Comparison of ENCODE assay signal across 1 cellular context in genomic region chr3:194158942-194159439, GRCh38.
TF ChIP-seq lines count a peak whose summit lies in the region.

No MANE protein-coding gene starts in this region.

TF ChIP-seq in HepG2, 621 proteins besides CTCF, POLR2A, EP300 and RAD21 (continued from another document):
- peak; percentile 99 for TF ChIP-seq SNAPC4 (CRISPR knock-in tag; IDR thresholded peaks at IDR 0.05)
- TF ChIP-seq GATAD2A (CRISPR knock-in tag; IDR thresholded peaks at IDR 0.05) = peak; percentile 32; the same call in 1 of the 2 replicates
- TF ChIP-seq ZNF331 (CRISPR knock-in tag; IDR thresholded peaks at IDR 0.05) = 0 out of 2 replicates have a peak, but pooled peaks have one; percentile 12
- TF ChIP-seq ELK4 (CRISPR knock-in tag; IDR thresholded peaks at IDR 0.05; ENCODE audit: borderline replicate concordance) = no peak
- TF ChIP-seq AKAP8 (CRISPR knock-in tag; IDR thresholded peaks at IDR 0.05) = no peak
- no peak for TF ChIP-seq PRPF4 (IDR thresholded peaks at IDR 0.05; ENCODE audit: low read depth, low read length, poor library complexity, severe bottlenecking)
- TF ChIP-seq SOX5 (CRISPR knock-in tag; IDR thresholded peaks at IDR 0.05; ENCODE audit: borderline replicate concordance) = 0 out of 2 replicates have a peak, but pooled peaks have one; percentile 8
- TF ChIP-seq, protein P1, sequence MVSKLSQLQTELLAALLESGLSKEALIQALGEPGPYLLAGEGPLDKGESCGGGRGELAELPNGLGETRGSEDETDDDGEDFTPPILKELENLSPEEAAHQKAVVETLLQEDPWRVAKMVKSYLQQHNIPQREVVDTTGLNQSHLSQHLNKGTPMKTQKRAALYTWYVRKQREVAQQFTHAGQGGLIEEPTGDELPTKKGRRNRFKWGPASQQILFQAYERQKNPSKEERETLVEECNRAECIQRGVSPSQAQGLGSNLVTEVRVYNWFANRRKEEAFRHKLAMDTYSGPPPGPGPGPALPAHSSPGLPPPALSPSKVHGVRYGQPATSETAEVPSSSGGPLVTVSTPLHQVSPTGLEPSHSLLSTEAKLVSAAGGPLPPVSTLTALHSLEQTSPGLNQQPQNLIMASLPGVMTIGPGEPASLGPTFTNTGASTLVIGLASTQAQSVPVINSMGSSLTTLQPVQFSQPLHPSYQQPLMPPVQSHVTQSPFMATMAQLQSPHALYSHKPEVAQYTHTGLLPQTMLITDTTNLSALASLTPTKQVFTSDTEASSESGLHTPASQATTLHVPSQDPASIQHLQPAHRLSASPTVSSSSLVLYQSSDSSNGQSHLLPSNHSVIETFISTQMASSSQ (IDR thresholded peaks at IDR 0.05; ENCODE audit: low read depth) = no peak
- TF ChIP-seq, protein P1 (CRISPR knock-in tag; IDR thresholded peaks at IDR 0.05; ENCODE audit: borderline replicate concordance) = peak; percentile 31; the same call in 1 of the 2 replicates
- TF ChIP-seq SKIL (CRISPR knock-in tag; IDR thresholded peaks at IDR 0.05; ENCODE audit: borderline replicate concordance) = no peak
- no peak for TF ChIP-seq ZNF709 (CRISPR knock-in tag; IDR thresholded peaks at IDR 0.05)
- TF ChIP-seq SAP130 (CRISPR knock-in tag; IDR thresholded peaks at IDR 0.05; ENCODE audit: low read depth) = peak; percentile 31; the same call in 1 of the 2 replicates
- no peak for TF ChIP-seq ZBTB25 (CRISPR knock-in tag; IDR thresholded peaks at IDR 0.05)
- TF ChIP-seq, protein P2, sequence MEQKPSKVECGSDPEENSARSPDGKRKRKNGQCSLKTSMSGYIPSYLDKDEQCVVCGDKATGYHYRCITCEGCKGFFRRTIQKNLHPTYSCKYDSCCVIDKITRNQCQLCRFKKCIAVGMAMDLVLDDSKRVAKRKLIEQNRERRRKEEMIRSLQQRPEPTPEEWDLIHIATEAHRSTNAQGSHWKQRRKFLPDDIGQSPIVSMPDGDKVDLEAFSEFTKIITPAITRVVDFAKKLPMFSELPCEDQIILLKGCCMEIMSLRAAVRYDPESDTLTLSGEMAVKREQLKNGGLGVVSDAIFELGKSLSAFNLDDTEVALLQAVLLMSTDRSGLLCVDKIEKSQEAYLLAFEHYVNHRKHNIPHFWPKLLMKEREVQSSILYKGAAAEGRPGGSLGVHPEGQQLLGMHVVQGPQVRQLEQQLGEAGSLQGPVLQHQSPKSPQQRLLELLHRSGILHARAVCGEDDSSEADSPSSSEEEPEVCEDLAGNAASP (CRISPR knock-in tag; IDR thresholded peaks at IDR 0.05; ENCODE audit: borderline replicate concordance) = peak; percentile 38; the same call in 1 of the 2 replicates
- peak; percentile 40; the same call in 1 of the 2 replicates for TF ChIP-seq TFAP4 (IDR thresholded peaks at IDR 0.05; ENCODE audit: borderline replicate concordance, low read depth)
- TF ChIP-seq NAIF1 (CRISPR knock-in tag; IDR thresholded peaks at IDR 0.05; ENCODE audit: borderline replicate concordance) = no peak
- TF ChIP-seq GTF3A (CRISPR knock-in tag; conservative IDR thresholded peaks at IDR 0.05) = no peak
- TF ChIP-seq, protein P3, sequence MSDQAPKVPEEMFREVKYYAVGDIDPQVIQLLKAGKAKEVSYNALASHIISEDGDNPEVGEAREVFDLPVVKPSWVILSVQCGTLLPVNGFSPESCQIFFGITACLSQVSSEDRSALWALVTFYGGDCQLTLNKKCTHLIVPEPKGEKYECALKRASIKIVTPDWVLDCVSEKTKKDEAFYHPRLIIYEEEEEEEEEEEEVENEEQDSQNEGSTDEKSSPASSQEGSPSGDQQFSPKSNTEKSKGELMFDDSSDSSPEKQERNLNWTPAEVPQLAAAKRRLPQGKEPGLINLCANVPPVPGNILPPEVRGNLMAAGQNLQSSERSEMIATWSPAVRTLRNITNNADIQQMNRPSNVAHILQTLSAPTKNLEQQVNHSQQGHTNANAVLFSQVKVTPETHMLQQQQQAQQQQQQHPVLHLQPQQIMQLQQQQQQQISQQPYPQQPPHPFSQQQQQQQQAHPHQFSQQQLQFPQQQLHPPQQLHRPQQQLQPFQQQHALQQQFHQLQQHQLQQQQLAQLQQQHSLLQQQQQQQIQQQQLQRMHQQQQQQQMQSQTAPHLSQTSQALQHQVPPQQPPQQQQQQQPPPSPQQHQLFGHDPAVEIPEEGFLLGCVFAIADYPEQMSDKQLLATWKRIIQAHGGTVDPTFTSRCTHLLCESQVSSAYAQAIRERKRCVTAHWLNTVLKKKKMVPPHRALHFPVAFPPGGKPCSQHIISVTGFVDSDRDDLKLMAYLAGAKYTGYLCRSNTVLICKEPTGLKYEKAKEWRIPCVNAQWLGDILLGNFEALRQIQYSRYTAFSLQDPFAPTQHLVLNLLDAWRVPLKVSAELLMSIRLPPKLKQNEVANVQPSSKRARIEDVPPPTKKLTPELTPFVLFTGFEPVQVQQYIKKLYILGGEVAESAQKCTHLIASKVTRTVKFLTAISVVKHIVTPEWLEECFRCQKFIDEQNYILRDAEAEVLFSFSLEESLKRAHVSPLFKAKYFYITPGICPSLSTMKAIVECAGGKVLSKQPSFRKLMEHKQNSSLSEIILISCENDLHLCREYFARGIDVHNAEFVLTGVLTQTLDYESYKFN (CRISPR knock-in tag; conservative IDR thresholded peaks at IDR 0.05) = 0 out of 2 replicates have a peak, but pooled peaks have one; percentile 20
- no peak for TF ChIP-seq ZSCAN29 (CRISPR knock-in tag; conservative IDR thresholded peaks at IDR 0.05)
- TF ChIP-seq TSC22D2 (CRISPR knock-in tag; IDR thresholded peaks at IDR 0.05; ENCODE audit: borderline replicate concordance) = no peak
- peak; percentile 31; the same call in 1 of the 2 replicates for TF ChIP-seq MED1 (CRISPR knock-in tag; IDR thresholded peaks at IDR 0.05)
- TF ChIP-seq, protein P4, sequence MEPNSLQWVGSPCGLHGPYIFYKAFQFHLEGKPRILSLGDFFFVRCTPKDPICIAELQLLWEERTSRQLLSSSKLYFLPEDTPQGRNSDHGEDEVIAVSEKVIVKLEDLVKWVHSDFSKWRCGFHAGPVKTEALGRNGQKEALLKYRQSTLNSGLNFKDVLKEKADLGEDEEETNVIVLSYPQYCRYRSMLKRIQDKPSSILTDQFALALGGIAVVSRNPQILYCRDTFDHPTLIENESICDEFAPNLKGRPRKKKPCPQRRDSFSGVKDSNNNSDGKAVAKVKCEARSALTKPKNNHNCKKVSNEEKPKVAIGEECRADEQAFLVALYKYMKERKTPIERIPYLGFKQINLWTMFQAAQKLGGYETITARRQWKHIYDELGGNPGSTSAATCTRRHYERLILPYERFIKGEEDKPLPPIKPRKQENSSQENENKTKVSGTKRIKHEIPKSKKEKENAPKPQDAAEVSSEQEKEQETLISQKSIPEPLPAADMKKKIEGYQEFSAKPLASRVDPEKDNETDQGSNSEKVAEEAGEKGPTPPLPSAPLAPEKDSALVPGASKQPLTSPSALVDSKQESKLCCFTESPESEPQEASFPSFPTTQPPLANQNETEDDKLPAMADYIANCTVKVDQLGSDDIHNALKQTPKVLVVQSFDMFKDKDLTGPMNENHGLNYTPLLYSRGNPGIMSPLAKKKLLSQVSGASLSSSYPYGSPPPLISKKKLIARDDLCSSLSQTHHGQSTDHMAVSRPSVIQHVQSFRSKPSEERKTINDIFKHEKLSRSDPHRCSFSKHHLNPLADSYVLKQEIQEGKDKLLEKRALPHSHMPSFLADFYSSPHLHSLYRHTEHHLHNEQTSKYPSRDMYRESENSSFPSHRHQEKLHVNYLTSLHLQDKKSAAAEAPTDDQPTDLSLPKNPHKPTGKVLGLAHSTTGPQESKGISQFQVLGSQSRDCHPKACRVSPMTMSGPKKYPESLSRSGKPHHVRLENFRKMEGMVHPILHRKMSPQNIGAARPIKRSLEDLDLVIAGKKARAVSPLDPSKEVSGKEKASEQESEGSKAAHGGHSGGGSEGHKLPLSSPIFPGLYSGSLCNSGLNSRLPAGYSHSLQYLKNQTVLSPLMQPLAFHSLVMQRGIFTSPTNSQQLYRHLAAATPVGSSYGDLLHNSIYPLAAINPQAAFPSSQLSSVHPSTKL (CRISPR knock-in tag; IDR thresholded peaks at IDR 0.05) = peak; percentile 59
- TF ChIP-seq FOXK2 (IDR thresholded peaks at IDR 0.05) = no peak
- no peak for TF ChIP-seq ZFYVE20 (CRISPR knock-in tag; IDR thresholded peaks at IDR 0.05; ENCODE audit: borderline replicate concordance, low read depth)
